Comparison of ENCODE assay signal across 12 cellular contexts in the genomic region with DNA sequence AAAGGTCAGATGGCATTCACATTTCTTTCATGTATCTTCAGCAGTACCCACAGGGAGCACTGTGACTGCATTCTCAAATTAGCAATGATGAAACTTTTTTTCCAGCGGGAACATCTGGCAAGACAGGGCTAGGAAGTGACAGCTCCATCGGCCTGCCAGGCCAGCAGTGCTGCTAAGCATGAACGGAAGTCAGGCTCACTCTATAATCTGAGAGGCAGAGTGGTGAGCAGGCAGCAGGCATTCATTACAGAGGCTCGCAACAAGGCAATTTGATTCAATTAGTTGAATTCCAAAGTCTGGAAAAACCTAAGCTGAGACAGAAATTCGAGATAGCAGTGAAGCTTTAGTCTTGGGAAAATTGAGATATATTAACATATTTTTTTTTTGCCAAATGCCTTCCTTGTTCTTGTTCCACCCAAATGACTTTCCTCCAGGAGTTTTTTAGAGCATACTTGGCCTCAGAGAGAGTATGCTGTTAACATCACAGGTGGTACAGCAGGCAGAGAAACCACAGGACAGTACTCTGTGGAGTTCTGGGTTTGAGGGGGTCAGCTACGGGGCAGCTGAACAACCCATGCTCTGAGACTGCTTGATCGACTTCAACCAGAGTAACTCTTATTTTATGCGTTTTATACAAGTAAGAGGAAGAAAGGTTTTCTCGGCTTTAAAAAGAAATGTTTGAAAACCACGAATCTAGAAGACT.
DNase-seq lines count a peak whose midpoint lies in the region; ATAC-seq and TF ChIP-seq lines count a peak whose summit lies in the region.
"Had no signal": no experiment of that assay in that cellular context is flagged by ENCODE, and none has a peak within 500 bp of the region (broad histone marks: within the 10 kb centered on the region; RNA-seq: fewer than 3 reads in every experiment).

No MANE protein-coding gene starts in this region.

- H3K27ac Mint-ChIP-seq in GM23338 = no peak overlapping the region
- H3K27ac Mint-ChIP-seq: activated B cell treated with CpG ODN at 0.5 μM for 24 hours had no signal

- no peak overlapping the region for H3K4me2 ChIP-seq in GM23338
- no peak overlapping the region for H3K4me2 ChIP-seq in SK-N-SH

- H3K9ac ChIP-seq in SK-N-SH = no peak overlapping the region

- intact Hi-C loops in left ventricle myocardium inferior (cut with micrococcal nuclease) = no loop called here

- DNase-seq in GM23338 (ENCODE audit: low spot score) = peak; percentile 25
- peak; percentile 75 for DNase-seq in SK-N-SH
- no peak for DNase-seq in left ventricle myocardium inferior
- DNase-seq in renal cortical epithelial cell (ENCODE audit: low read depth) = peak; percentile 17
- DNase-seq in NCI-H524 treated with DMSO at 0.1 percent for 48 hours (lab: John Stamatoyannopoulos, UW) = no peak
- DNase-seq in coronary artery (ENCODE audit: low spot score) = no peak
- no peak for DNase-seq in H7
- DNase-seq: activated B cell treated with CpG ODN at 0.5 μM for 24 hours, mucosa of descending colon, NCI-H510A, sigmoid colon had no signal

- peaks cover 11% of the 10 kb centered on the region; the same call in 2 of the 3 replicates for H3K4me1 Mint-ChIP-seq in GM23338
- H3K4me1 Mint-ChIP-seq: activated B cell treated with CpG ODN at 0.5 μM for 24 hours had no signal

- H3F3A ChIP-seq in GM23338 (replicated peaks; ENCODE audit: low read depth) (no peaks in the 10 kb centered on the region), SK-N-SH (replicated peaks; ENCODE audit: insufficient read depth) (no peaks in the 10 kb centered on the region)

- no peaks in the 10 kb centered on the region for H3K79me2 ChIP-seq in GM23338 (replicated peaks; ENCODE audit: insufficient read depth)
- no peaks in the 10 kb centered on the region for H3K79me2 ChIP-seq in SK-N-SH (ENCODE audit: insufficient read depth)

- H3K4me1 ChIP-seq in GM23338 (ENCODE audit: insufficient read depth) = peaks cover 8% of the 10 kb centered on the region; the same call in 1 of the 2 replicates
- peaks cover 0 to 6% of the 10 kb centered on the region in 2 experiments; a peak in 2 of 4 replicates for H3K4me1 ChIP-seq in SK-N-SH (ENCODE audit: control insufficient read depth in 1 of 2, insufficient read depth in 2 of 2, low read depth in 1 of 2, low read length in 1 of 2)
- H3K4me1 ChIP-seq in left ventricle myocardium inferior = no peaks in the 10 kb centered on the region
- H3K4me1 ChIP-seq: sigmoid colon had no signal

- CTCF ChIA-PET in SK-N-SH (lab: Yijun Ruan, JAX) = interaction anchor here (0.7 to 3.5 kb wide), 4 partner anchors 12 to 1288 kb away, joined by 3 to 29 read pairs (median 4); no protein-coding TSS in a partner anchor

- H3K27me3 ChIP-seq in GM23338 (ENCODE audit: insufficient read depth) (no peaks in the 10 kb centered on the region), SK-N-SH (ENCODE audit: insufficient read depth) (no peaks in the 10 kb centered on the region), left ventricle myocardium inferior (ENCODE audit: low read depth) (no peaks in the 10 kb centered on the region), H7 (ENCODE audit: control insufficient read depth, insufficient read depth, low read length) (no peaks in the 10 kb centered on the region)
- H3K27me3 ChIP-seq: sigmoid colon had no signal

- TF ChIP-seq CTCF in GM23338 (conservative IDR thresholded peaks at IDR 0.05; ENCODE audit: low read depth in 2 of 2) = no peak
- TF ChIP-seq CTCF in SK-N-SH (IDR thresholded peaks at IDR 0.05) = peak; percentile 17; the same call in 1 of the 2 replicates
- TF ChIP-seq CTCF in left ventricle myocardium inferior (IDR thresholded peaks at IDR 0.05; ENCODE audit: borderline replicate concordance) = no peak
- no peak for TF ChIP-seq CTCF in coronary artery (IDR thresholded peaks at IDR 0.05)

- H4K20me1 ChIP-seq in GM23338 (replicated peaks; ENCODE audit: insufficient read depth) (no peaks in the 10 kb centered on the region), SK-N-SH (ENCODE audit: insufficient read depth) (no peaks in the 10 kb centered on the region)

- H3K4me3 Mint-ChIP-seq in GM23338 = no peak overlapping the region
- H3K4me3 Mint-ChIP-seq: activated B cell treated with CpG ODN at 0.5 μM for 24 hours had no signal

- POLR2A ChIA-PET in SK-N-SH (lab: Yijun Ruan, JAX) = no interaction called here

- peak; percentile 53 for TF ChIP-seq RAD21 in SK-N-SH (IDR thresholded peaks at IDR 0.05; ENCODE audit: low read length)

- H3K27ac ChIP-seq in GM23338 (ENCODE audit: low read depth) (peak overlapping the region; percentile 53; the same call in 1 of the 2 replicates), SK-N-SH (ENCODE audit: low read depth in 2 of 2, low read length in 1 of 2) (peak overlapping the region; percentile 62 to 70), left ventricle myocardium inferior (replicated peaks) (peak overlapping the region; percentile 9), coronary artery (no peak overlapping the region)
- H3K27ac ChIP-seq: sigmoid colon had no signal

- no peaks in the 10 kb centered on the region for H3K27me3 Mint-ChIP-seq in GM23338 (ENCODE audit: insufficient read depth, low read depth, poor library complexity)
- H3K27me3 Mint-ChIP-seq: activated B cell treated with CpG ODN at 0.5 μM for 24 hours had no signal

- H3K36me3 ChIP-seq in GM23338 (ENCODE audit: insufficient read depth) (no peaks in the 10 kb centered on the region), SK-N-SH (replicated peaks in 1 of 2; ENCODE audit: control insufficient read depth in 1 of 2, insufficient read depth in 2 of 2, low read length in 1 of 2) (no peaks in the 10 kb centered on the region), left ventricle myocardium inferior (no peaks in the 10 kb centered on the region), H7 (replicated peaks; ENCODE audit: control insufficient read depth, insufficient read depth, low read length) (no peaks in the 10 kb centered on the region)
- H3K36me3 ChIP-seq: sigmoid colon had no signal

- no peaks in the 10 kb centered on the region; the same call in 1 of the 2 replicates for H3K9me2 ChIP-seq in GM23338 (ENCODE audit: insufficient read depth)
- no peaks in the 10 kb centered on the region for H3K9me2 ChIP-seq in SK-N-SH

- H3K9me3 Mint-ChIP-seq in GM23338 = no peaks in the 10 kb centered on the region
- H3K9me3 Mint-ChIP-seq: activated B cell treated with CpG ODN at 0.5 μM for 24 hours had no signal

- TF ChIP-seq EP300 in SK-N-SH (IDR thresholded peaks at IDR 0.05; ENCODE audit: borderline replicate concordance in 1 of 2, low read depth in 1 of 2, low read length in 1 of 2) = peak in 1 of 2 experiments; percentile 65; a peak in 1 of 4 replicates

- H3K4me3 ChIP-seq in GM23338 (no peak overlapping the region), SK-N-SH (ENCODE audit: low read depth in 2 of 2, low read length in 1 of 2) (no peak overlapping the region), left ventricle myocardium inferior (no peak overlapping the region), coronary artery (no peak overlapping the region), H7 (ENCODE audit: insufficient read depth, low read depth, low read length) (no peak overlapping the region)
- H3K4me3 ChIP-seq: mucosa of descending colon, sigmoid colon had no signal

- H3K9me3 ChIP-seq in SK-N-SH (no peaks in the 10 kb centered on the region), left ventricle myocardium inferior (replicated peaks) (no peaks in the 10 kb centered on the region)
- H3K9me3 ChIP-seq: mucosa of descending colon, sigmoid colon had no signal

- no peaks in the 10 kb centered on the region for H3K36me3 Mint-ChIP-seq in GM23338 (ENCODE audit: low read depth)

- ATAC-seq in GM23338 (peak; percentile 63), HG02588 (IDR thresholded peaks at IDR 0.05; ENCODE audit: unreplicated experiment) (no peak)
- ATAC-seq: mucosa of descending colon had no signal

- 17% methylated on average over 10 of the region's 10 CpGs for WGBS in SK-N-SH (ENCODE audit: low lambda C conversion rate)

- no peak overlapping the region for H2AFZ ChIP-seq in GM23338
- peak overlapping the region; percentile 40; the same call in 1 of the 2 replicates for H2AFZ ChIP-seq in SK-N-SH (ENCODE audit: low read depth)

TF ChIP-seq in GM23338, 12 proteins besides CTCF, POLR2A, EP300 and RAD21:
- TF ChIP-seq ZNF114 (CRISPR knock-in tag; IDR thresholded peaks at IDR 0.05) = no peak
- no peak for TF ChIP-seq ZNF331 (CRISPR knock-in tag; IDR thresholded peaks at IDR 0.05; ENCODE audit: low read depth)
- TF ChIP-seq CREB1 (CRISPR knock-in tag; IDR thresholded peaks at IDR 0.05; ENCODE audit: low read depth) = no peak
- TF ChIP-seq JUNB (IDR thresholded peaks at IDR 0.05; ENCODE audit: unreplicated experiment) = no peak
- TF ChIP-seq POLR2AphosphoS5 (IDR thresholded peaks at IDR 0.05; ENCODE audit: low read depth) = no peak

TF ChIP-seq in SK-N-SH, 30 proteins besides CTCF, POLR2A, EP300 and RAD21 (continues in another document):
- TF ChIP-seq MXI1 (IDR thresholded peaks at IDR 0.05; ENCODE audit: low read depth, low read length) (peak; percentile 86), ELF1 (IDR thresholded peaks at IDR 0.05) (no peak), NRF1 (IDR thresholded peaks at IDR 0.05; ENCODE audit: low read depth, low read length) (no peak), TAF1 (IDR thresholded peaks at IDR 0.05; ENCODE audit: borderline replicate concordance, low read depth, low read length) (no peak), TCF12 (IDR thresholded peaks at IDR 0.05) (peak; percentile 48; the same call in 1 of the 2 replicates), RCOR1 (IDR thresholded peaks at IDR 0.05; ENCODE audit: low read length) (peak; percentile 92)

Comparison
In these comparisons a context has a peak if more than half of its experiments do, and no peak if none do; other contexts are left out.
1. DNase-seq: peak in GM23338 (single experiment), SK-N-SH (single experiment) and renal cortical epithelial cell (single experiment); none in left ventricle myocardium inferior (single experiment), NCI-H524 treated with DMSO at 0.1 percent for 48 hours (single experiment), coronary artery (single experiment) and H7 (single experiment).
2. H3K27ac ChIP-seq: peak in GM23338 (single experiment), SK-N-SH (2 of 2) and left ventricle myocardium inferior (single experiment); none in coronary artery (0 of 2).